ENCODE assay signal across 13 cellular contexts in genomic region chr1:59554011-59554673, GRCh38.
"Had no signal": no experiment of that assay in that cellular context is flagged by ENCODE, and none has a peak within 500 bp of the region (broad histone marks: within the 10 kb centered on the region; RNA-seq: fewer than 3 reads in every experiment).

No MANE protein-coding gene starts in this region.

- H3K4me3 Mint-ChIP-seq: activated CD4-positive, alpha-beta memory T cell treated with anti-CD3 and anti-CD28 coated beads for 36 hours; activated naive CD8-positive, alpha-beta T cell treated with anti-CD3 and anti-CD28 coated beads, Interleukin-2, amount 10 ng/mL, durations not matched to agents 7 days and 5 days; stimulated activated memory B cell treated with anti-CD40 and anti-IgM and Interleukin-4, amounts not matched to agents 10 μg/mL and 1 μg/mL and 100 μg/mL, for 72 hours had no signal

- H3K4me1 ChIP-seq: parathyroid adenoma had no signal

- H3K79me2 ChIP-seq: parathyroid adenoma had no signal

- H2AFZ ChIP-seq: parathyroid adenoma had no signal

- H3K36me3 ChIP-seq: ascending aorta, cardiac muscle cell had no signal

- H3K4me3 ChIP-seq: ascending aorta, cardiac muscle cell, smooth muscle cell had no signal

- H3K4me2 ChIP-seq: smooth muscle cell had no signal

- H3K4me1 Mint-ChIP-seq: activated naive CD8-positive, alpha-beta T cell treated with anti-CD3 and anti-CD28 coated beads, Interleukin-2, amount 10 ng/mL, durations not matched to agents 7 days and 5 days had no signal

- H3K27ac ChIP-seq: ascending aorta, cardiac muscle cell, parathyroid adenoma had no signal

- H3K27ac Mint-ChIP-seq: activated CD4-positive, alpha-beta memory T cell treated with anti-CD3 and anti-CD28 coated beads for 36 hours; activated naive CD8-positive, alpha-beta T cell treated with anti-CD3 and anti-CD28 coated beads, Interleukin-2, amount 10 ng/mL, durations not matched to agents 7 days and 5 days; stimulated activated memory B cell treated with anti-CD40 and anti-IgM and Interleukin-4, amounts not matched to agents 10 μg/mL and 1 μg/mL and 100 μg/mL, for 72 hours had no signal

- H3K27me3 ChIP-seq: ascending aorta, cardiac muscle cell had no signal

- ATAC-seq: stimulated activated memory B cell treated with anti-CD40 and anti-IgM and Interleukin-4, amounts not matched to agents 10 μg/mL and 1 μg/mL and 100 μg/mL, for 72 hours had no signal

- H3K27me3 Mint-ChIP-seq: activated CD4-positive, alpha-beta memory T cell treated with anti-CD3 and anti-CD28 coated beads for 36 hours; activated naive CD8-positive, alpha-beta T cell treated with anti-CD3 and anti-CD28 coated beads, Interleukin-2, amount 10 ng/mL, durations not matched to agents 7 days and 5 days; stimulated activated memory B cell treated with anti-CD40 and anti-IgM and Interleukin-4, amounts not matched to agents 10 μg/mL and 1 μg/mL and 100 μg/mL, for 72 hours had no signal

- DNase-seq: activated CD4-positive, alpha-beta memory T cell treated with anti-CD3 and anti-CD28 coated beads for 36 hours; activated CD4-positive, alpha-beta T cell treated with anti-CD3 and anti-CD28 coated beads for 1 hour; activated gamma-delta T cell; activated naive CD8-positive, alpha-beta T cell treated with anti-CD3 and anti-CD28 coated beads, Interleukin-2, amount 10 ng/mL, durations not matched to agents 7 days and 5 days; activated T-cell treated with anti-CD3 and anti-CD28 coated beads, Interleukin-2, amount 50 U/mL, for 48 hours; hippocampal formation; retina; T1000 had no signal
